15 cellular contexts compared by ENCODE assay signal in the genomic region with DNA sequence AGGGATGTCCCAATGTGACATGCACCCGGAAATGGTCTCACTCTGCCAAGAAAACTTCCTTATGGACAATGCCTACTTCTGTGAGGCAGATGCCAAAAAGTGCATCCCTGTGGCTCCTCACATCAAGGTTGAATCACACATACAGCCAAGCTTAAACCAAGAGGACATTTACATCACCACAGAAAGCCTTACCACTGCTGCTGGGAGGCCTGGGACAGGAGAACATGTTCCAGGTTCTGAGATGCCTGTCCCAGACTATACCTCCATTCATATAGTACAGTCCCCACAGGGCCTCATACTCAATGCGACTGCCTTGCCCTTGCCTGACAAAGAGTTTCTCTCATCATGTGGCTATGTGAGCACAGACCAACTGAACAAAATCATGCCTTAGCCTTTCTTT. TPM values are rescaled to one million over a fixed set of nuclear protein-coding genes. Genes with fewer than 3 reads are reported as not detected.
DNase-seq lines count a peak whose midpoint lies in the region; ATAC-seq and TF ChIP-seq lines count a peak whose summit lies in the region.
"Had no signal": no experiment of that assay in that cellular context is flagged by ENCODE, and none has a peak within 500 bp of the region (broad histone marks: within the 10 kb centered on the region; RNA-seq: fewer than 3 reads in every experiment).

No MANE protein-coding gene starts in this region.

- H4K20me1 ChIP-seq in KMS-11 (ENCODE audit: insufficient read depth): no peaks in the 10 kb centered on the region

- H3K4me3 ChIP-seq in KMS-11 (IDR thresholded peaks at IDR 0.05; ENCODE audit: insufficient read depth, low read depth, low read length) (no peak overlapping the region), left ventricle myocardium inferior (no peak overlapping the region), suprapubic skin (no peak overlapping the region)

- H3K4me2 ChIP-seq in KMS-11: peak overlapping the region; percentile 75; the same call in 1 of the 2 replicates

- H3K36me3 Mint-ChIP-seq in effector memory CD8-positive, alpha-beta T cell (ENCODE audit: insufficient read depth): no peaks in the 10 kb centered on the region
- H3K36me3 Mint-ChIP-seq: mesothelial cell of epicardium; stimulated activated naive B cell treated with anti-CD40 and anti-IgM and Interleukin-4, amounts not matched to agents 10 μg/mL and 1 μg/mL and 100 μg/mL, for 72 hours had no signal

- peaks cover 16 to 18% of the 10 kb centered on the region in 2 donors for H3K4me1 Mint-ChIP-seq in effector memory CD8-positive, alpha-beta T cell (ENCODE audit: low read depth in 2 of 2)
- H3K4me1 Mint-ChIP-seq: mesothelial cell of epicardium had no signal

- no peak for TF ChIP-seq POLR2A in suprapubic skin (IDR thresholded peaks at IDR 0.05)

- no peaks in the 10 kb centered on the region for H3K9me3 ChIP-seq in left ventricle myocardium inferior (replicated peaks)
- no peaks in the 10 kb centered on the region for H3K9me3 ChIP-seq in suprapubic skin

- H3K27me3 Mint-ChIP-seq in effector memory CD8-positive, alpha-beta T cell: peaks cover 12 to 13% of the 10 kb centered on the region in 2 donors

- H3K27ac Mint-ChIP-seq in effector memory CD8-positive, alpha-beta T cell: peak overlapping the region; percentile 3 to 66
- H3K27ac Mint-ChIP-seq: activated T-helper 1 cell treated with anti-CD3 and anti-CD28 coated beads, Interleukin-12 subunit alpha, Interleukin-12 subunit beta, Interleukin-2, Interleukin-4 antibody, amounts not matched to agents 30 ng/mL and 10 ng/mL and 1 ng/mL, durations not matched to agents 14 hours and 24 hours and 36 hours; mesothelial cell of epicardium; stimulated activated naive B cell treated with anti-CD40 and anti-IgM and Interleukin-4, amounts not matched to agents 10 μg/mL and 1 μg/mL and 100 μg/mL, for 72 hours had no signal

- H3K27me3 ChIP-seq in KMS-11 (ENCODE audit: insufficient read depth, low read depth) (no peaks in the 10 kb centered on the region), left ventricle myocardium inferior (ENCODE audit: low read depth) (no peaks in the 10 kb centered on the region), suprapubic skin (no peaks in the 10 kb centered on the region)

- no peak overlapping the region for H3K9ac ChIP-seq in KMS-11

- H2AFZ ChIP-seq in KMS-11 (ENCODE audit: low read depth): no peak overlapping the region

- H3K36me3 ChIP-seq in KMS-11 (ENCODE audit: insufficient read depth): no peaks in the 10 kb centered on the region
- peaks cover 10% of the 10 kb centered on the region for H3K36me3 ChIP-seq in left ventricle myocardium inferior
- H3K36me3 ChIP-seq in suprapubic skin: peaks cover 6% of the 10 kb centered on the region

- ATAC-seq in GM18498 (IDR thresholded peaks at IDR 0.05; ENCODE audit: unreplicated experiment) (peak; percentile 9), GM21367 (IDR thresholded peaks at IDR 0.05; ENCODE audit: unreplicated experiment) (peak; percentile 13), HG03095 (IDR thresholded peaks at IDR 0.05; ENCODE audit: unreplicated experiment) (no peak)
- peak; percentile 11 for ATAC-seq in effector memory CD8-positive, alpha-beta T cell (replicated peaks)

- H3K27ac ChIP-seq in KMS-11 (no peak overlapping the region), left ventricle myocardium inferior (replicated peaks) (no peak overlapping the region), suprapubic skin (no peak overlapping the region)
- H3K27ac ChIP-seq: HL-60, RWPE1, VCaP had no signal

- no peaks in the 10 kb centered on the region for H3K79me2 ChIP-seq in KMS-11 (ENCODE audit: insufficient read depth, low read depth)

- DNase-seq in effector memory CD8-positive, alpha-beta T cell: no peak
- no peak for DNase-seq in left ventricle myocardium inferior
- no peak for DNase-seq in midbrain (lab: John Stamatoyannopoulos, UW)
- no peak for DNase-seq in suprapubic skin (ENCODE audit: low spot score in 2 of 2)
- DNase-seq: NCI-H446 treated with DMSO at 0.1 percent for 48 hours had no signal

- TF ChIP-seq CTCF in KMS-11 (conservative IDR thresholded peaks at IDR 0.05; ENCODE audit: low read depth, low read length): no peak
- TF ChIP-seq CTCF in left ventricle myocardium inferior (IDR thresholded peaks at IDR 0.05; ENCODE audit: borderline replicate concordance): no peak
- TF ChIP-seq CTCF in suprapubic skin (IDR thresholded peaks at IDR 0.05): no peak

- no peaks in the 10 kb centered on the region for H3K9me3 Mint-ChIP-seq in effector memory CD8-positive, alpha-beta T cell
- H3K9me3 Mint-ChIP-seq: activated T-helper 1 cell treated with anti-CD3 and anti-CD28 coated beads, Interleukin-12 subunit alpha, Interleukin-12 subunit beta, Interleukin-2, Interleukin-4 antibody, amounts not matched to agents 30 ng/mL and 10 ng/mL and 1 ng/mL, durations not matched to agents 14 hours and 24 hours and 36 hours; mesothelial cell of epicardium; stimulated activated naive B cell treated with anti-CD40 and anti-IgM and Interleukin-4, amounts not matched to agents 10 μg/mL and 1 μg/mL and 100 μg/mL, for 72 hours had no signal

- H3K4me1 ChIP-seq in KMS-11 (ENCODE audit: low read depth, poor library complexity, severe bottlenecking) (peaks cover 58% of the 10 kb centered on the region), left ventricle myocardium inferior (no peaks in the 10 kb centered on the region), suprapubic skin (no peaks in the 10 kb centered on the region)

- intact Hi-C loops in left ventricle myocardium inferior (cut with micrococcal nuclease): no loop called here

- 86% methylated on average over 2 of the region's 2 CpGs for WGBS in suprapubic skin

- no peak for TF ChIP-seq EP300 in suprapubic skin (IDR thresholded peaks at IDR 0.05)

- H3K4me3 Mint-ChIP-seq in effector memory CD8-positive, alpha-beta T cell: peak overlapping the region; percentile 37 to 47
- H3K4me3 Mint-ChIP-seq: activated T-helper 1 cell treated with anti-CD3 and anti-CD28 coated beads, Interleukin-12 subunit alpha, Interleukin-12 subunit beta, Interleukin-2, Interleukin-4 antibody, amounts not matched to agents 30 ng/mL and 10 ng/mL and 1 ng/mL, durations not matched to agents 14 hours and 24 hours and 36 hours; mesothelial cell of epicardium; stimulated activated naive B cell treated with anti-CD40 and anti-IgM and Interleukin-4, amounts not matched to agents 10 μg/mL and 1 μg/mL and 100 μg/mL, for 72 hours had no signal

RNA-seq across cellular contexts. Expression of a gene that starts 37.6 kb away (rescaled TPM):
- 0.80 TPM for total RNA-seq in left ventricle myocardium inferior
- 1 to 10 TPM in 2 of 4 donors, under 1 TPM in 1, not detected in 1; 0.36 to 1.7 (median 1.1) TPM for total RNA-seq in suprapubic skin
- total RNA-seq: mesothelial cell of epicardium had no signal
